Comparison of ENCODE assay signal across 1 cellular context in genomic region chr2:231184319-231184718, GRCh38.
TF ChIP-seq lines count a peak whose summit lies in the region.

No MANE protein-coding gene starts in this region.

TF ChIP-seq in HepG2, 621 proteins besides CTCF, POLR2A, EP300 and RAD21:
- TF ChIP-seq HDAC1 (CRISPR knock-in tag; IDR thresholded peaks at IDR 0.05) (no peak), POGK (CRISPR knock-in tag; conservative IDR thresholded peaks at IDR 0.05) (no peak), RFX3 (CRISPR knock-in tag; IDR thresholded peaks at IDR 0.05) (no peak), MAFK (conservative IDR thresholded peaks at IDR 0.05 in 1 of 2, IDR thresholded peaks at IDR 0.05 in 1 of 2; ENCODE audit: low read length in 2 of 2) (peak; percentile 45 to 62), LCORL (IDR thresholded peaks at IDR 0.05) (no peak), LCORL (CRISPR knock-in tag; IDR thresholded peaks at IDR 0.05) (no peak), FOSL2 (CRISPR knock-in tag; IDR thresholded peaks at IDR 0.05) (no peak), NFKB2 (CRISPR knock-in tag; IDR thresholded peaks at IDR 0.05; ENCODE audit: borderline replicate concordance) (no peak), SRF (IDR thresholded peaks at IDR 0.05; ENCODE audit: low read depth, low read length) (no peak), EHMT2 (IDR thresholded peaks at IDR 0.05; ENCODE audit: borderline replicate concordance, low read depth, low read length) (no peak), GTF3A (CRISPR knock-in tag; conservative IDR thresholded peaks at IDR 0.05) (no peak), NFE2L2 (IDR thresholded peaks at IDR 0.05; ENCODE audit: low read length) (peak; percentile 50; the same call in 1 of the 2 replicates), PRDM10 (CRISPR knock-in tag; IDR thresholded peaks at IDR 0.05; ENCODE audit: low read depth) (0 out of 2 replicates have a peak, but pooled peaks have one; percentile 47)
